ENCODE assay signal across 30 cellular contexts in genomic region chr1:6074192-6074901, GRCh38.
"Had no signal": no experiment of that assay in that cellular context is flagged by ENCODE, and none has a peak within 500 bp of the region (broad histone marks: within the 10 kb centered on the region; RNA-seq: fewer than 3 reads in every experiment).

No MANE protein-coding gene starts in this region.

- H3K4me3 Mint-ChIP-seq: activated B cell treated with CpG ODN at 0.5 μM for 24 hours; activated CD4-positive, alpha-beta memory T cell treated with anti-CD3 and anti-CD28 coated beads for 36 hours; activated CD4-positive, alpha-beta T cell treated with anti-CD3 and anti-CD28 coated beads for 36 hours; activated naive CD8-positive, alpha-beta T cell treated with anti-CD3 and anti-CD28 coated beads for 36 hours; activated T-cell treated with anti-CD3 and anti-CD28 coated beads, Interleukin-2, amount 50 U/mL, for 72 hours; endodermal cell; memory B cell; naive thymus-derived CD4-positive, alpha-beta T cell had no signal

- H3K79me2 ChIP-seq: parathyroid adenoma had no signal

- H3K27me3 ChIP-seq: adrenal gland, ascending aorta, esophagus squamous epithelium, heart right ventricle, sigmoid colon, suprapubic skin, transverse colon, uterus had no signal

- H3K27me3 Mint-ChIP-seq: activated B cell treated with CpG ODN at 0.5 μM for 24 hours; activated CD4-positive, alpha-beta memory T cell treated with anti-CD3 and anti-CD28 coated beads for 36 hours; activated CD4-positive, alpha-beta T cell treated with anti-CD3 and anti-CD28 coated beads for 36 hours; activated naive CD8-positive, alpha-beta T cell treated with anti-CD3 and anti-CD28 coated beads for 36 hours; memory B cell; naive thymus-derived CD4-positive, alpha-beta T cell had no signal

- ATAC-seq: activated CD4-positive, alpha-beta T cell treated with anti-CD3 and anti-CD28 coated beads for 36 hours; activated T-cell treated with anti-CD3 and anti-CD28 coated beads, Interleukin-2, amount 50 U/mL, for 72 hours; heart right ventricle; naive thymus-derived CD4-positive, alpha-beta T cell; psoas muscle had no signal

- H3K27ac Mint-ChIP-seq: activated B cell treated with CpG ODN at 0.5 μM for 24 hours; activated CD4-positive, alpha-beta T cell treated with anti-CD3 and anti-CD28 coated beads for 36 hours; activated T-cell treated with anti-CD3 and anti-CD28 coated beads, Interleukin-2, amount 50 U/mL, for 72 hours; endodermal cell; memory B cell had no signal

- H3K4me1 Mint-ChIP-seq: activated B cell treated with CpG ODN at 0.5 μM for 24 hours; activated CD4-positive, alpha-beta T cell treated with anti-CD3 and anti-CD28 coated beads for 36 hours; activated naive CD8-positive, alpha-beta T cell treated with anti-CD3 and anti-CD28 coated beads for 36 hours; endodermal cell; memory B cell had no signal

- H3K4me3 ChIP-seq: adrenal gland, ascending aorta, esophagus squamous epithelium, heart right ventricle, psoas muscle, sigmoid colon, suprapubic skin, transverse colon, uterus had no signal

- H3K36me3 ChIP-seq: adrenal gland, ascending aorta, brain microvascular endothelial cell, esophagus squamous epithelium, transverse colon, uterus had no signal

- H3K9me3 Mint-ChIP-seq: activated B cell treated with CpG ODN at 0.5 μM for 24 hours; activated CD4-positive, alpha-beta memory T cell treated with anti-CD3 and anti-CD28 coated beads for 36 hours; activated naive CD8-positive, alpha-beta T cell treated with anti-CD3 and anti-CD28 coated beads for 36 hours; activated T-cell treated with anti-CD3 and anti-CD28 coated beads, Interleukin-2, amount 50 U/mL, for 72 hours; endodermal cell; memory B cell; naive thymus-derived CD4-positive, alpha-beta T cell had no signal

- H3K9me3 ChIP-seq: adrenal gland, ascending aorta, esophagus squamous epithelium, heart right ventricle, psoas muscle, sigmoid colon, suprapubic skin, transverse colon, uterus had no signal

- H3K9ac ChIP-seq: parathyroid adenoma had no signal

- H2AFZ ChIP-seq: parathyroid adenoma had no signal

- H3K4me1 ChIP-seq: adrenal gland, ascending aorta, esophagus squamous epithelium, parathyroid adenoma, psoas muscle, sigmoid colon, suprapubic skin, transverse colon, uterus had no signal

- DNase-seq: activated B cell treated with CpG ODN at 0.5 μM for 24 hours; activated CD4-positive, alpha-beta memory T cell treated with anti-CD3 and anti-CD28 coated beads for 36 hours; activated CD4-positive, alpha-beta T cell treated with anti-CD3 and anti-CD28 coated beads for 36 hours; activated naive CD4-positive, alpha-beta T cell; activated naive CD8-positive, alpha-beta T cell treated with anti-CD3 and anti-CD28 coated beads for 36 hours; activated T-cell treated with anti-CD3 and anti-CD28 coated beads, Interleukin-2, amount 50 U/mL, for 72 hours; adrenal gland; brain microvascular endothelial cell; cortex of kidney; endodermal cell; esophagus squamous epithelium; foreskin melanocyte; heart right ventricle; midbrain; naive thymus-derived CD4-positive, alpha-beta T cell; nucleus accumbens; psoas muscle; sigmoid colon; small intestine; stimulated activated CD4-positive, alpha-beta T cell treated with anti-CD3 and anti-CD28 coated beads, Interleukin-1b, Interleukin-23, amount 100 ng/mL, for 48 hours; stimulated activated CD4-positive, alpha-beta T cell treated with anti-CD3 and anti-CD28 coated beads, Interleukin-4, amount 100 ng/mL, for 4 hours; stimulated activated CD8-positive, alpha-beta memory T cell treated with anti-CD3 and anti-CD28 coated beads, Interleukin-4, amount 100 ng/mL, for 48 hours; stimulated activated naive CD4-positive, alpha-beta T cell; T-helper 2 cell; transverse colon; uterus had no signal

- H3K27ac ChIP-seq: adrenal gland, ascending aorta, brain microvascular endothelial cell, esophagus squamous epithelium, heart right ventricle, parathyroid adenoma, psoas muscle, sigmoid colon, suprapubic skin, transverse colon, uterus had no signal
